10 cellular contexts compared by ENCODE assay signal in genomic region chr4:151990201-151990600, GRCh38.
DNase-seq lines count a peak whose midpoint lies in the region; ATAC-seq and TF ChIP-seq lines count a peak whose summit lies in the region.
"Had no signal": no experiment of that assay in that cellular context is flagged by ENCODE, and none has a peak within 500 bp of the region (broad histone marks: within the 10 kb centered on the region; RNA-seq: fewer than 3 reads in every experiment).

No MANE protein-coding gene starts in this region.

- TF ChIP-seq EP300 in esophagus muscularis mucosa (IDR thresholded peaks at IDR 0.05), result no peak

- H3K9me2 ChIP-seq in hepatocyte (replicated peaks; ENCODE audit: insufficient read depth), result no peaks in the 10 kb centered on the region

- no peaks in the 10 kb centered on the region for H3K36me3 Mint-ChIP-seq in stimulated activated effector memory CD8-positive, alpha-beta T cell treated with anti-CD3 and anti-CD28 coated beads, Interleukin-12 subunit alpha, Interleukin-12 subunit beta, amount 100 ng/mL, for 72 hours

- no peak for ATAC-seq in stimulated activated effector memory CD8-positive, alpha-beta T cell treated with anti-CD3 and anti-CD28 coated beads, Interleukin-12 subunit alpha, Interleukin-12 subunit beta, amount 100 ng/mL, for 72 hours
- ATAC-seq in HG02970 (IDR thresholded peaks at IDR 0.05; ENCODE audit: low FRiP score, unreplicated experiment) (no peak), GM18858 (IDR thresholded peaks at IDR 0.05; ENCODE audit: unreplicated experiment) (no peak)
- ATAC-seq: activated CD4-positive, alpha-beta T cell treated with anti-CD3 and anti-CD28 coated beads for 36 hours had no signal

- H3K9me3 Mint-ChIP-seq in stimulated activated effector memory CD8-positive, alpha-beta T cell treated with anti-CD3 and anti-CD28 coated beads, Interleukin-12 subunit alpha, Interleukin-12 subunit beta, amount 100 ng/mL, for 72 hours, result no peaks in the 10 kb centered on the region

- H3K4me1 ChIP-seq in esophagus muscularis mucosa, result peaks cover 16 to 29% (median 24%) of the 10 kb centered on the region in 4 donors
- no peaks in the 10 kb centered on the region for H3K4me1 ChIP-seq in hepatocyte (ENCODE audit: insufficient read depth)

- H3K36me3 ChIP-seq in esophagus muscularis mucosa, result no peaks in the 10 kb centered on the region
- H3K36me3 ChIP-seq in hepatocyte (replicated peaks; ENCODE audit: insufficient read depth, low read depth), result no peaks in the 10 kb centered on the region

- no peak overlapping the region for H3K4me2 ChIP-seq in hepatocyte

- WGBS in esophagus muscularis mucosa, result 43% methylated on average over 4 of the region's 4 CpGs
- 74% methylated on average over 4 of the region's 4 CpGs for WGBS in hepatocyte (ENCODE audit: low lambda C conversion rate, missing lambda C conversion rate)

- no peak overlapping the region for H3K4me3 Mint-ChIP-seq in stimulated activated effector memory CD8-positive, alpha-beta T cell treated with anti-CD3 and anti-CD28 coated beads, Interleukin-12 subunit alpha, Interleukin-12 subunit beta, amount 100 ng/mL, for 72 hours
- H3K4me3 Mint-ChIP-seq: activated CD4-positive, alpha-beta T cell treated with anti-CD3 and anti-CD28 coated beads for 36 hours had no signal

- no peaks in the 10 kb centered on the region for H3K79me2 ChIP-seq in hepatocyte

- H3K9me3 ChIP-seq in esophagus muscularis mucosa (no peaks in the 10 kb centered on the region), hepatocyte (ENCODE audit: low read depth) (no peaks in the 10 kb centered on the region)

- no peak for TF ChIP-seq POLR2A in esophagus muscularis mucosa (IDR thresholded peaks at IDR 0.05; ENCODE audit: low read depth)

- peaks cover 45% of the 10 kb centered on the region for H3K4me1 Mint-ChIP-seq in stimulated activated effector memory CD8-positive, alpha-beta T cell treated with anti-CD3 and anti-CD28 coated beads, Interleukin-12 subunit alpha, Interleukin-12 subunit beta, amount 100 ng/mL, for 72 hours

- intact Hi-C loops in esophagus muscularis mucosa (cut with DNase I), result loop anchor here (5.0 kb wide), 1 partner anchor 183 kb away; no protein-coding TSS in a partner anchor

- peak; percentile 88 for DNase-seq in EL
- DNase-seq in NCI-H226, result peak; percentile 91
- no peak for DNase-seq in esophagus muscularis mucosa (ENCODE audit: extremely low spot score)
- DNase-seq in stimulated activated effector memory CD8-positive, alpha-beta T cell treated with anti-CD3 and anti-CD28 coated beads, Interleukin-12 subunit alpha, Interleukin-12 subunit beta, amount 100 ng/mL, for 72 hours (ENCODE audit: low spot score in 2 of 2), result no peak
- DNase-seq in hepatocyte (ENCODE audit: low spot score), result no peak
- DNase-seq in NCI-H345 (lab: John Stamatoyannopoulos, UW), result no peak
- DNase-seq: activated CD4-positive, alpha-beta T cell treated with anti-CD3 and anti-CD28 coated beads for 36 hours; retina had no signal

- peak overlapping the region; percentile 76 for H3K27ac Mint-ChIP-seq in stimulated activated effector memory CD8-positive, alpha-beta T cell treated with anti-CD3 and anti-CD28 coated beads, Interleukin-12 subunit alpha, Interleukin-12 subunit beta, amount 100 ng/mL, for 72 hours

- TF ChIP-seq CTCF in esophagus muscularis mucosa (IDR thresholded peaks at IDR 0.05) (no peak), hepatocyte (IDR thresholded peaks at IDR 0.05; ENCODE audit: poor library complexity) (no peak)

- H3K27me3 ChIP-seq in esophagus muscularis mucosa (no peaks in the 10 kb centered on the region), hepatocyte (no peaks in the 10 kb centered on the region)

- H3K4me3 ChIP-seq in esophagus muscularis mucosa, result no peak overlapping the region
- no peak overlapping the region for H3K4me3 ChIP-seq in hepatocyte

- H4K20me1 ChIP-seq in hepatocyte (ENCODE audit: insufficient read depth, poor library complexity, severe bottlenecking), result no peaks in the 10 kb centered on the region

- no peak overlapping the region for H2AFZ ChIP-seq in hepatocyte

- H3K27ac ChIP-seq in esophagus muscularis mucosa (replicated peaks in 1 of 4) (peak overlapping the region; percentile 64 to 79 (median 74)), hepatocyte (no peak overlapping the region)

Comparison
In these comparisons a context has a peak if more than half of its experiments do, and no peak if none do; other contexts are left out.
1. DNase-seq: peak in EL (single experiment) and NCI-H226 (single experiment); none in esophagus muscularis mucosa (single experiment), stimulated activated effector memory CD8-positive, alpha-beta T cell treated with anti-CD3 and anti-CD28 coated beads, Interleukin-12 subunit alpha, Interleukin-12 subunit beta, amount 100 ng/mL, for 72 hours (0 of 2), hepatocyte (single experiment) and NCI-H345 (single experiment).